In the genomic region with DNA sequence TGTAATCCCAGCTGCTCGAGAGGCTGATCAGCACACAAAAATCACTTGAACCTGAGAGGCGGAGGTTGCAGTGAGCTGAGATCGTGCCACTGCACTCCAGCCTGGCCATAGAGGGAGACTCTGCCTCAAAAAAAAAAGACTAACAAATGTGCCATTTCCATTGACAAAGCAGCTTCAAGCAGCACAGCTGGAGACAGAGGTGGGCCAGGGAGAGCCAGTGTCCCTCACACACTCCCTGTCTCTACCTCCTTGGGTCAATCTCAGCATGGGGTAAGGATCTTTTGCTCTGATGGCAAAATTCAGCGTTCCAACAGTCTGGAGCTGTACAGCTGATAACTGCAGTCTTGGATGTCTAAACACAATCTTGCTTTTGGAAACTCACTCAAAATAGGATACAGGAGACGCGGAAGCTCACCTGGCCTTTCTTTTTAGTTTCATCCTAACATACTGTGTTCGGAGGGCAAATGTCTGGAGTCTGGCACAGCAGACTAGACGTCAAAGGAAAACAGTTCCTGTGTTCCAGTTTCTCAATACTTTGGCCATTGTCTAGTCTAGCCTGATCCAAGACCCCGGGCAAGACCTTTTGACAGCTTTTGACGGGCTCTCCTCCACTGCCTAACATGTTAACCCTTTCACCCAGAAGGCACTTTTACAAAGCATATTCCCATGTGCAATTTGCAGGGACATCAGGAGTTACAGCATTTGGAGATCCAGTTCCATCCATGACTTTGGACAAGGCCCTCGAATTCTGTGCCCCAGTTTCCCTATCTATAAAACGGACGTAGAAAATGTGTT, we compare ENCODE assay signal across 8 cellular contexts. TPM values are rescaled to one million over a fixed set of nuclear protein-coding genes. Genes with fewer than 3 reads are reported as not detected.
A peak's percentile ranks its signal among the peaks of the same experiment; 100 is the strongest.
DNase-seq lines count a peak whose midpoint lies in the region; ATAC-seq and TF ChIP-seq lines count a peak whose summit lies in the region.

No MANE protein-coding gene starts in this region.

- POLR2A ChIA-PET in HEK293 (lab: Yijun Ruan, JAX): interaction anchor here (1.0 kb wide), 1 partner anchor 16 kb away, joined by 3 read pairs; no protein-coding TSS in a partner anchor

- ATAC-seq in right cardiac atrium (no peak), HG03342 (IDR thresholded peaks at IDR 0.05; ENCODE audit: unreplicated experiment) (no peak), body of pancreas (no peak)

- peaks cover 20% of the 10 kb centered on the region for H3K36me3 Mint-ChIP-seq in activated T-helper 1 cell treated with anti-CD3 and anti-CD28 coated beads, Interleukin-12 subunit alpha, Interleukin-12 subunit beta, Interleukin-2, Interleukin-4 antibody, amounts not matched to agents 30 ng/mL and 10 ng/mL and 1 ng/mL, durations not matched to agents 14 hours and 24 hours and 36 hours (ENCODE audit: low read depth)

- H3K27ac Mint-ChIP-seq in activated T-helper 1 cell treated with anti-CD3 and anti-CD28 coated beads, Interleukin-12 subunit alpha, Interleukin-12 subunit beta, Interleukin-2, Interleukin-4 antibody, amounts not matched to agents 30 ng/mL and 10 ng/mL and 1 ng/mL, durations not matched to agents 14 hours and 24 hours and 36 hours: peak overlapping the region; percentile 65

- H3K9me3 ChIP-seq in HEK293 (ENCODE audit: control insufficient read depth, insufficient read depth, low read depth, low read length): no peaks in the 10 kb centered on the region
- no peaks in the 10 kb centered on the region for H3K9me3 ChIP-seq in right cardiac atrium (ENCODE audit: control insufficient read depth, low read length)
- no peaks in the 10 kb centered on the region for H3K9me3 ChIP-seq in body of pancreas

- WGBS in right cardiac atrium: 43% methylated on average over 13 of the region's 13 CpGs
- WGBS in body of pancreas, 2 donors: 45 to 46% methylated on average over 13 of the region's 13 CpGs

- no peaks in the 10 kb centered on the region for H3K27me3 Mint-ChIP-seq in activated T-helper 1 cell treated with anti-CD3 and anti-CD28 coated beads, Interleukin-12 subunit alpha, Interleukin-12 subunit beta, Interleukin-2, Interleukin-4 antibody, amounts not matched to agents 30 ng/mL and 10 ng/mL and 1 ng/mL, durations not matched to agents 14 hours and 24 hours and 36 hours (ENCODE audit: insufficient read depth)

- TF ChIP-seq POLR2A in body of pancreas (IDR thresholded peaks at IDR 0.05): no peak

- H3K4me1 Mint-ChIP-seq in activated T-helper 1 cell treated with anti-CD3 and anti-CD28 coated beads, Interleukin-12 subunit alpha, Interleukin-12 subunit beta, Interleukin-2, Interleukin-4 antibody, amounts not matched to agents 30 ng/mL and 10 ng/mL and 1 ng/mL, durations not matched to agents 14 hours and 24 hours and 36 hours (ENCODE audit: low read depth): peaks cover 33% of the 10 kb centered on the region

- TF ChIP-seq CTCF in HEK293 (tag by site-specific recombination; IDR thresholded peaks at IDR 0.05): no peak
- no peak for TF ChIP-seq CTCF in body of pancreas (IDR thresholded peaks at IDR 0.05)

- peak overlapping the region; percentile 81 for H3K4me3 ChIP-seq in HEK293 (ENCODE audit: low read depth, low read length)
- peak overlapping the region; percentile 99 for H3K4me3 ChIP-seq in right cardiac atrium (ENCODE audit: low read length)
- H3K4me3 ChIP-seq in skin epidermis: peak overlapping the region; percentile 69 to 94 (median 77)
- H3K4me3 ChIP-seq in body of pancreas: no peak overlapping the region

- H3K27me3 ChIP-seq in right cardiac atrium (ENCODE audit: control insufficient read depth, insufficient read depth) (no peaks in the 10 kb centered on the region), body of pancreas (no peaks in the 10 kb centered on the region)

- H3K4me1 ChIP-seq in HEK293 (ENCODE audit: control insufficient read depth, insufficient read depth, low read length): peaks cover 10% of the 10 kb centered on the region
- H3K4me1 ChIP-seq in right cardiac atrium (ENCODE audit: control insufficient read depth, insufficient read depth, low read length): no peaks in the 10 kb centered on the region
- H3K4me1 ChIP-seq in body of pancreas: peaks cover 23% of the 10 kb centered on the region

- CTCF ChIA-PET in HEK293 (lab: Yijun Ruan, JAX): interaction anchor here (0.5 to 1.3 kb wide), 4 partner anchors 44 to 425 kb away, joined by 3 to 5 read pairs (median 3); no protein-coding TSS in a partner anchor

- peak overlapping the region; percentile 82 for H3K4me3 Mint-ChIP-seq in activated T-helper 1 cell treated with anti-CD3 and anti-CD28 coated beads, Interleukin-12 subunit alpha, Interleukin-12 subunit beta, Interleukin-2, Interleukin-4 antibody, amounts not matched to agents 30 ng/mL and 10 ng/mL and 1 ng/mL, durations not matched to agents 14 hours and 24 hours and 36 hours

- H3K9me3 Mint-ChIP-seq in activated T-helper 1 cell treated with anti-CD3 and anti-CD28 coated beads, Interleukin-12 subunit alpha, Interleukin-12 subunit beta, Interleukin-2, Interleukin-4 antibody, amounts not matched to agents 30 ng/mL and 10 ng/mL and 1 ng/mL, durations not matched to agents 14 hours and 24 hours and 36 hours: no peaks in the 10 kb centered on the region

- H3K36me3 ChIP-seq in HEK293 (ENCODE audit: control insufficient read depth in 2 of 2, insufficient read depth in 1 of 2, low read length in 2 of 2): peaks cover 20 to 55% of the 10 kb centered on the region in 2 experiments
- no peaks in the 10 kb centered on the region for H3K36me3 ChIP-seq in body of pancreas (replicated peaks in 1 of 2; ENCODE audit: insufficient read depth in 1 of 2, low read depth in 2 of 2)

- no peak for DNase-seq in activated T-helper 1 cell treated with anti-CD3 and anti-CD28 coated beads, Interleukin-12 subunit alpha, Interleukin-12 subunit beta, Interleukin-2, Interleukin-4 antibody, amounts not matched to agents 30 ng/mL and 10 ng/mL and 1 ng/mL, durations not matched to agents 14 hours and 24 hours and 36 hours (ENCODE audit: low spot score)
- DNase-seq in right cardiac atrium: no peak
- no peak for DNase-seq in GOT3 (lab: John Stamatoyannopoulos, UW)
- DNase-seq in body of pancreas: no peak
- no peak for DNase-seq in NK-92 treated with Interleukin-12 subunit alpha and Interleukin-12 subunit beta, amount 100 ng/mL, for 24 hours (lab: John Stamatoyannopoulos, UW)

- intact Hi-C loops in activated T-helper 1 cell treated with anti-CD3 and anti-CD28 coated beads, Interleukin-12 subunit alpha, Interleukin-12 subunit beta, Interleukin-2, Interleukin-4 antibody, amounts not matched to agents 30 ng/mL and 10 ng/mL and 1 ng/mL, durations not matched to agents 14 hours and 24 hours and 36 hours (cut with micrococcal nuclease): loop anchor here (10.0 kb wide), 1 partner anchor 1912 kb away; a partner anchor contains a TSS
- intact Hi-C loops in right cardiac atrium (cut with DNase I): no loop called here
- intact Hi-C loops in body of pancreas (cut with DNase I): no loop called here

- H3K27ac ChIP-seq in HEK293 (ENCODE audit: extremely low read depth, low read depth, low read length) (no peak overlapping the region; the same call in 1 of the 2 replicates), right cardiac atrium (ENCODE audit: low read length) (peak overlapping the region; percentile 70), skin epidermis (peak overlapping the region in 16 of 21 experiments; percentile 19 to 98 (median 89)), body of pancreas (peak overlapping the region in 2 of 4 donors; percentile 36 to 42)

TF ChIP-seq in HEK293, 187 proteins besides CTCF, POLR2A, EP300 and RAD21 (continues in another document):
- TF ChIP-seq MYNN (tag by site-specific recombination; IDR thresholded peaks at IDR 0.05; ENCODE audit: borderline replicate concordance): no peak
- peak; percentile 82 for TF ChIP-seq ZIC2 (tag by site-specific recombination; IDR thresholded peaks at IDR 0.05)
- TF ChIP-seq ZNF623 (tag by site-specific recombination; IDR thresholded peaks at IDR 0.05): no peak
- no peak for TF ChIP-seq ZNF670 (tag by site-specific recombination; IDR thresholded peaks at IDR 0.05; ENCODE audit: low read depth)
- TF ChIP-seq, protein P1, sequence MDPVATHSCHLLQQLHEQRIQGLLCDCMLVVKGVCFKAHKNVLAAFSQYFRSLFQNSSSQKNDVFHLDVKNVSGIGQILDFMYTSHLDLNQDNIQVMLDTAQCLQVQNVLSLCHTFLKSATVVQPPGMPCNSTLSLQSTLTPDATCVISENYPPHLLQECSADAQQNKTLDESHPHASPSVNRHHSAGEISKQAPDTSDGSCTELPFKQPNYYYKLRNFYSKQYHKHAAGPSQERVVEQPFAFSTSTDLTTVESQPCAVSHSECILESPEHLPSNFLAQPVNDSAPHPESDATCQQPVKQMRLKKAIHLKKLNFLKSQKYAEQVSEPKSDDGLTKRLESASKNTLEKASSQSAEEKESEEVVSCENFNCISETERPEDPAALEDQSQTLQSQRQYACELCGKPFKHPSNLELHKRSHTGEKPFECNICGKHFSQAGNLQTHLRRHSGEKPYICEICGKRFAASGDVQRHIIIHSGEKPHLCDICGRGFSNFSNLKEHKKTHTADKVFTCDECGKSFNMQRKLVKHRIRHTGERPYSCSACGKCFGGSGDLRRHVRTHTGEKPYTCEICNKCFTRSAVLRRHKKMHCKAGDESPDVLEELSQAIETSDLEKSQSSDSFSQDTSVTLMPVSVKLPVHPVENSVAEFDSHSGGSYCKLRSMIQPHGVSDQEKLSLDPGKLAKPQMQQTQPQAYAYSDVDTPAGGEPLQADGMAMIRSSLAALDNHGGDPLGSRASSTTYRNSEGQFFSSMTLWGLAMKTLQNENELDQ (tag by site-specific recombination; IDR thresholded peaks at IDR 0.05; ENCODE audit: low read depth): no peak
- TF ChIP-seq EGR2 (tag by site-specific recombination; IDR thresholded peaks at IDR 0.05; ENCODE audit: low read depth): no peak
- no peak for TF ChIP-seq ZNF157 (tag by site-specific recombination; IDR thresholded peaks at IDR 0.05)
- no peak for TF ChIP-seq ZNF23 (tag by site-specific recombination; IDR thresholded peaks at IDR 0.05; ENCODE audit: borderline replicate concordance)
- no peak for TF ChIP-seq ZNF37A (tag by site-specific recombination; IDR thresholded peaks at IDR 0.05)
- TF ChIP-seq ZNF266 (tag by site-specific recombination; IDR thresholded peaks at IDR 0.05; ENCODE audit: low read depth): no peak
- no peak for TF ChIP-seq ZNF274 (IDR thresholded peaks at IDR 0.05; ENCODE audit: low read length)
- TF ChIP-seq ZNF274 (tag by site-specific recombination; IDR thresholded peaks at IDR 0.05; ENCODE audit: borderline replicate concordance): no peak
- TF ChIP-seq ZBTB17 (tag by site-specific recombination; IDR thresholded peaks at IDR 0.05): 0 out of 2 replicates have a peak, but pooled peaks have one; percentile 22
- no peak for TF ChIP-seq ZNF558 (tag by site-specific recombination; IDR thresholded peaks at IDR 0.05)
- TF ChIP-seq ZNF311 (tag by site-specific recombination; IDR thresholded peaks at IDR 0.05; ENCODE audit: borderline replicate concordance): no peak

RNA-seq across cellular contexts. Expression of a gene that starts 2.9 kb away (rescaled TPM):
- total RNA-seq in activated T-helper 1 cell treated with anti-CD3 and anti-CD28 coated beads, Interleukin-12 subunit alpha, Interleukin-12 subunit beta, Interleukin-2, Interleukin-4 antibody, amounts not matched to agents 30 ng/mL and 10 ng/mL and 1 ng/mL, durations not matched to agents 14 hours and 24 hours and 36 hours: 238 and 246 TPM in 2 replicates
- total RNA-seq in right cardiac atrium: 10 to 100 TPM; 12.1 to 19.0 (median 14.9) TPM
- polyA plus RNA-seq in right cardiac atrium: 7.8 TPM
- total RNA-seq in body of pancreas: 10 to 100 TPM; 19.2 to 34.3 TPM

Comparison
In these comparisons a context has a peak if more than half of its experiments do, and no peak if none do; other contexts are left out.
1. H3K4me3 ChIP-seq: peak in HEK293 (single experiment), right cardiac atrium (single experiment) and skin epidermis (7 of 7); none in body of pancreas (0 of 2).